In genomic region chr5:120683580-120683979, GRCh38 we compare ENCODE assay signal across 13 cellular contexts.
DNase-seq lines count a peak whose midpoint lies in the region; ATAC-seq, FAIRE-seq and TF ChIP-seq lines count a peak whose summit lies in the region.
"Had no signal": no experiment of that assay in that cellular context is flagged by ENCODE, and none has a peak within 500 bp of the region (broad histone marks: within the 10 kb centered on the region; RNA-seq: fewer than 3 reads in every experiment).

No MANE protein-coding gene starts in this region.

- intact Hi-C loops in K562 (cut with micrococcal nuclease), result no loop called here

- FAIRE-seq in K562 (lab: Jason Lieb, UNC), result no peak

- peak overlapping the region; percentile 69 for H3K27ac ChIP-seq in GM23248
- peak overlapping the region; percentile 71 for H3K27ac ChIP-seq in SJSA1
- no peak overlapping the region for H3K27ac ChIP-seq in K562 (ENCODE audit: extremely low read depth, low read depth, low read length)
- peak overlapping the region; percentile 63 for H3K27ac ChIP-seq in osteoblast (ENCODE audit: low read depth, low read length)

- H4K20me1 ChIP-seq in GM23248 (ENCODE audit: insufficient read depth) (no peaks in the 10 kb centered on the region), K562 (replicated peaks; ENCODE audit: control insufficient read depth, insufficient read depth, low read length) (no peaks in the 10 kb centered on the region), osteoblast (ENCODE audit: insufficient read depth, low read length) (no peaks in the 10 kb centered on the region)

- CTCF ChIA-PET in K562 (lab: Yijun Ruan, JAX; ENCODE audit: low intra/inter-chr PET ratio), result no interaction called here

- TF ChIP-seq CTCF in K562 (IDR thresholded peaks at IDR 0.05 in 2 of 3, conservative IDR thresholded peaks at IDR 0.05 in 1 of 3; ENCODE audit: insufficient read depth in 2 of 3, low read depth in 1 of 3, low read length in 3 of 3), result no peak
- TF ChIP-seq CTCF in osteoblast (IDR thresholded peaks at IDR 0.05; ENCODE audit: extremely low read depth, low read depth, low read length), result no peak

- ATAC-seq in K562 (no peak), GM21360 (IDR thresholded peaks at IDR 0.05; ENCODE audit: unreplicated experiment) (no peak)
- ATAC-seq: Panc1 had no signal

- no peak for TF ChIP-seq POLR2A in K562 (conservative IDR thresholded peaks at IDR 0.05)

- H3K27me3 ChIP-seq in GM23248 (replicated peaks; ENCODE audit: insufficient read depth) (no peaks in the 10 kb centered on the region), SJSA1 (replicated peaks) (no peaks in the 10 kb centered on the region), K562 (ENCODE audit: control insufficient read depth in 2 of 2, insufficient read depth in 2 of 2, low read length in 2 of 2) (no peaks in the 10 kb centered on the region), osteoblast (ENCODE audit: insufficient read depth, low read length) (no peaks in the 10 kb centered on the region)

- peaks cover 59% of the 10 kb centered on the region for H3K4me1 ChIP-seq in GM23248 (ENCODE audit: insufficient read depth)
- peaks cover 31% of the 10 kb centered on the region for H3K4me1 ChIP-seq in SJSA1 (replicated peaks)
- no peaks in the 10 kb centered on the region for H3K4me1 ChIP-seq in K562 (replicated peaks in 1 of 2; ENCODE audit: control insufficient read depth in 2 of 2, insufficient read depth in 2 of 2, low read length in 2 of 2)
- H3K4me1 ChIP-seq in osteoblast (ENCODE audit: insufficient read depth, low read length), result peaks cover 36% of the 10 kb centered on the region
- H3K4me1 ChIP-seq: HAP-1 had no signal

- in situ Hi-C loops in GM23248 (cut with MboI), result no loop called here
- in situ Hi-C loops in K562 (cut with MboI), result no loop called here

- H3K79me2 ChIP-seq in GM23248 (ENCODE audit: insufficient read depth) (peaks cover 49% of the 10 kb centered on the region), K562 (ENCODE audit: control insufficient read depth, insufficient read depth, low read length) (no peaks in the 10 kb centered on the region), osteoblast (ENCODE audit: insufficient read depth, low read length) (peaks cover 30% of the 10 kb centered on the region)

- H3K9me3 ChIP-seq in GM23248 (ENCODE audit: low read depth), result no peaks in the 10 kb centered on the region
- H3K9me3 ChIP-seq in SJSA1 (replicated peaks), result no peaks in the 10 kb centered on the region
- no peaks in the 10 kb centered on the region; the same call in 1 of the 2 replicates for H3K9me3 ChIP-seq in K562 (replicated peaks; ENCODE audit: control insufficient read depth, insufficient read depth, low read depth, low read length)
- H3K9me3 ChIP-seq in osteoblast (ENCODE audit: low read depth, low read length), result no peaks in the 10 kb centered on the region
- H3K9me3 ChIP-seq: HAP-1 had no signal

- H3K9ac ChIP-seq in GM23248 (no peak overlapping the region), K562 (ENCODE audit: insufficient read depth in 1 of 2, low read depth in 2 of 2, low read length in 2 of 2) (no peak overlapping the region)

- DNase-seq in GM23248, result peak; percentile 11
- no peak for DNase-seq in SJSA1 (ENCODE audit: low read depth in 1 of 2, low spot score in 2 of 2)
- no peak for DNase-seq in K562 (ENCODE audit: extremely low read depth in 1 of 4, low spot score in 3 of 4)
- peak; percentile 39 for DNase-seq in osteoblast (ENCODE audit: insufficient read length, low spot score, missing footprints)
- no peak for DNase-seq in activated CD4-positive, alpha-beta T cell treated with anti-CD3 and anti-CD28 coated beads for 48 hours
- no peak for DNase-seq in NK-92 treated with Interleukin-12 subunit alpha and Interleukin-12 subunit beta, amount 100 ng/mL, for 24 hours (lab: John Stamatoyannopoulos, UW)
- DNase-seq: DMS79 treated with DMSO at 0.1 percent for 48 hours, NCI-H1105 treated with DMSO at 0.1 percent for 48 hours, NCI-H1694, NCI-H2081 treated with DMSO at 0.1 percent for 48 hours had no signal

- TF ChIP-seq EP300 in K562 (IDR thresholded peaks at IDR 0.05; ENCODE audit: low read length), result no peak

- no peaks in the 10 kb centered on the region for H3K9me2 ChIP-seq in GM23248 (ENCODE audit: insufficient read depth)

- POLR2A ChIA-PET in K562 (lab: Yijun Ruan, JAX), result no interaction called here

- H3K36me3 ChIP-seq in GM23248 (ENCODE audit: low read depth), result no peaks in the 10 kb centered on the region
- H3K36me3 ChIP-seq in SJSA1, result no peaks in the 10 kb centered on the region
- no peaks in the 10 kb centered on the region for H3K36me3 ChIP-seq in K562 (ENCODE audit: control insufficient read depth, insufficient read depth, low read length)
- peaks cover 9% of the 10 kb centered on the region for H3K36me3 ChIP-seq in osteoblast (ENCODE audit: insufficient read depth, low read length)
- H3K36me3 ChIP-seq: HAP-1 had no signal

- H3K4me2 ChIP-seq in GM23248 (ENCODE audit: unreplicated experiment) (peak overlapping the region; percentile 68), K562 (ENCODE audit: insufficient read depth, low read length) (no peak overlapping the region), osteoblast (ENCODE audit: insufficient read depth, low read length) (peak overlapping the region; percentile 58)

- H3F3A ChIP-seq in GM23248 (ENCODE audit: insufficient read depth), result peaks cover 37% of the 10 kb centered on the region

- no peak for TF ChIP-seq RAD21 in K562 (CRISPR knock-in tag; conservative IDR thresholded peaks at IDR 0.05 in 1 of 2, IDR thresholded peaks at IDR 0.05 in 1 of 2)

- no TSS peak for BruUV-seq in K562 (replicated peaks; lab: Mats Ljungman, UMichigan)

- no peak overlapping the region for H2AFZ ChIP-seq in GM23248
- H2AFZ ChIP-seq in K562 (ENCODE audit: low read depth, low read length), result no peak overlapping the region
- no peak overlapping the region for H2AFZ ChIP-seq in osteoblast (ENCODE audit: low read length)

- H3K4me3 ChIP-seq in GM23248, result 0 out of 2 replicates have a peak overlapping the region, but pooled peaks have one; percentile 37
- no peak overlapping the region for H3K4me3 ChIP-seq in SJSA1
- H3K4me3 ChIP-seq in K562, result no peak overlapping the region
- no peak overlapping the region for H3K4me3 ChIP-seq in osteoblast (ENCODE audit: insufficient read depth, low read length)
- H3K4me3 ChIP-seq: HAP-1 had no signal

- H3K9me1 ChIP-seq in K562 (ENCODE audit: control insufficient read depth, insufficient read depth, low read length), result no peaks in the 10 kb centered on the region

TF ChIP-seq in K562, 482 proteins besides CTCF, POLR2A, EP300 and RAD21:
- TF ChIP-seq ADNP (tag; IDR thresholded peaks at IDR 0.05), result no peak
- TF ChIP-seq ZFP1 (CRISPR knock-in tag; IDR thresholded peaks at IDR 0.05), result no peak
- TF ChIP-seq PURB (CRISPR knock-in tag; IDR thresholded peaks at IDR 0.05; ENCODE audit: low read depth), result no peak
- no peak for TF ChIP-seq ZNF212 (CRISPR knock-in tag; IDR thresholded peaks at IDR 0.05)
- TF ChIP-seq, protein P1, sequence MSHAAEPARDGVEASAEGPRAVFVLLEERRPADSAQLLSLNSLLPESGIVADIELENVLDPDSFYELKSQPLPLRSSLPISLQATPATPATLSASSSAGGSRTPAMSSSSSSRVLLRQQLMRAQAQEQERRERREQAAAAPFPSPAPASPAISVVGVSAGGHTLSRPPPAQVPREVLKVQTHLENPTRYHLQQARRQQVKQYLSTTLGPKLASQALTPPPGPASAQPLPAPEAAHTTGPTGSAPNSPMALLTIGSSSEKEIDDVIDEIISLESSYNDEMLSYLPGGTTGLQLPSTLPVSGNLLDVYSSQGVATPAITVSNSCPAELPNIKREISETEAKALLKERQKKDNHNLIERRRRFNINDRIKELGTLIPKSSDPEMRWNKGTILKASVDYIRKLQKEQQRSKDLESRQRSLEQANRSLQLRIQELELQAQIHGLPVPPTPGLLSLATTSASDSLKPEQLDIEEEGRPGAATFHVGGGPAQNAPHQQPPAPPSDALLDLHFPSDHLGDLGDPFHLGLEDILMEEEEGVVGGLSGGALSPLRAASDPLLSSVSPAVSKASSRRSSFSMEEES (CRISPR knock-in tag; IDR thresholded peaks at IDR 0.05), result peak; percentile 75

Comparison
In these comparisons a context has a peak if more than half of its experiments do, and no peak if none do; other contexts are left out.
1. DNase-seq: peak in GM23248 (single experiment) and osteoblast (single experiment); none in SJSA1 (0 of 2), K562 (0 of 4), activated CD4-positive, alpha-beta T cell treated with anti-CD3 and anti-CD28 coated beads for 48 hours (single experiment) and NK-92 treated with Interleukin-12 subunit alpha and Interleukin-12 subunit beta, amount 100 ng/mL, for 24 hours (single experiment).